Comparison of ENCODE assay signal across 8 cellular contexts in genomic region chr15:31867536-31868442, GRCh38. TPM values are rescaled to one million over a fixed set of nuclear protein-coding genes. Genes with fewer than 3 reads are reported as not detected.
A peak's percentile ranks its signal among the peaks of the same experiment; 100 is the strongest.
DNase-seq lines count a peak whose midpoint lies in the region; ATAC-seq, FAIRE-seq and TF ChIP-seq lines count a peak whose summit lies in the region.

No MANE protein-coding gene starts in this region.

- H3K4me1 ChIP-seq in OCI-LY3 (ENCODE audit: low read length), result peaks cover 16% of the 10 kb centered on the region

- H3K4me2 ChIP-seq in OCI-LY3 (ENCODE audit: low read length), result peak overlapping the region; percentile 56

- H3K27me3 ChIP-seq in OCI-LY3 (ENCODE audit: low read depth, low read length), result no peaks in the 10 kb centered on the region

- no peak overlapping the region for H3K27ac ChIP-seq in OCI-LY3 (ENCODE audit: low read length)

- TF ChIP-seq CTCF in OCI-LY3 (IDR thresholded peaks at IDR 0.05; ENCODE audit: low read depth, low read length), result peak; percentile 83

- H3K4me3 ChIP-seq in OCI-LY3 (ENCODE audit: low read length), result peak overlapping the region; percentile 25; the same call in 1 of the 2 replicates

- H3K36me3 ChIP-seq in OCI-LY3 (replicated peaks; ENCODE audit: low read depth, low read length), result no peaks in the 10 kb centered on the region

- H3K79me2 ChIP-seq in OCI-LY3 (ENCODE audit: low read length), result no peaks in the 10 kb centered on the region

- H3K9me3 ChIP-seq in OCI-LY3 (ENCODE audit: insufficient read depth, low read length), result no peaks in the 10 kb centered on the region

- H2AFZ ChIP-seq in OCI-LY3 (ENCODE audit: low read depth, low read length), result peak overlapping the region; percentile 56; the same call in 1 of the 2 replicates

- DNase-seq in COLO668 (lab: John Stamatoyannopoulos, UW; ENCODE audit: unreplicated experiment) (peak; percentile 65), HT1080 (ENCODE audit: low read depth) (peak; percentile 10), activated T-helper 1 cell treated with Interleukin-2 at 50 U/mL for 16 hours (ENCODE audit: low read depth) (peak; percentile 29), fibroblast of the conjunctiva (ENCODE audit: low read depth) (peak; percentile 36), occipital lobe (lab: John Stamatoyannopoulos, UW) (peak; percentile 46), urothelium cell line (ENCODE audit: low spot score) (peak; percentile 67)

- FAIRE-seq in urothelium cell line (lab: Jason Lieb, UNC), result no peak

- no peaks in the 10 kb centered on the region for H4K20me1 ChIP-seq in OCI-LY3 (ENCODE audit: insufficient read depth, low read length)

- H3K9ac ChIP-seq in OCI-LY3 (ENCODE audit: low read length), result no peak overlapping the region; the same call in 1 of the 2 replicates

- ATAC-seq in HG03565 (IDR thresholded peaks at IDR 0.05; ENCODE audit: unreplicated experiment), result no peak

RNA-seq across cellular contexts. Expression of gene OTUD7A, which starts 2.7 kb away (rescaled TPM):
- total RNA-seq in HT1080 (2014; rRNA removed; shearing (Covaris generic)), result not detected in 2 replicates
- polyA plus RNA-seq in HT1080 (2015; cell fraction: cytosol; rRNA removed), result 0.02 TPM in 1 of 2 replicates, not detected in the other
- 0.01 TPM in 1 of 2 replicates, not detected in the other for polyA plus RNA-seq in HT1080 (2015; cell fraction: nucleus; rRNA removed)
- total RNA-seq in occipital lobe, result 7.3 TPM

Comparison
In these comparisons a context has a peak if more than half of its experiments do, and no peak if none do; other contexts are left out.
1. DNase-seq: peak in every context shown above with its lines; median percentile 67 in urothelium cell line; 65 in COLO668; 46 in occipital lobe; 36 in fibroblast of the conjunctiva; 29 in activated T-helper 1 cell treated with Interleukin-2 at 50 U/mL for 16 hours; 10 in HT1080.